ENCODE assay signal across 17 cellular contexts in genomic region chr22:19175026-19175601, GRCh38. TPM values are rescaled to one million over a fixed set of nuclear protein-coding genes. Genes with fewer than 3 reads are reported as not detected.
DNase-seq lines count a peak whose midpoint lies in the region; ATAC-seq and TF ChIP-seq lines count a peak whose summit lies in the region.
"Had no signal": no experiment of that assay in that cellular context is flagged by ENCODE, and none has a peak within 500 bp of the region (broad histone marks: within the 10 kb centered on the region; RNA-seq: fewer than 3 reads in every experiment).

No MANE protein-coding gene starts in this region.

- peaks cover 24 to 40% of the 10 kb centered on the region in 2 donors for H3K4me1 Mint-ChIP-seq in natural killer cell
- H3K4me1 Mint-ChIP-seq in natural killer cell treated with Interleukin-12 subunit alpha and Interleukin-12 subunit beta and Interleukin-15 and Interleukin-18, amount 100 ng/mL, for 72 hours (ENCODE audit: low read depth in 2 of 2), result peaks cover 19 to 29% of the 10 kb centered on the region in 2 donors

- peak overlapping the region; percentile 13 for H2BK120ac ChIP-seq in mesenchymal stem cell (ENCODE audit: low read depth, low read length)

- no peak overlapping the region for H2BK12ac ChIP-seq in mesenchymal stem cell (ENCODE audit: low read length in 2 of 2)

- WGBS in mesenchymal stem cell, result 91% methylated on average over 7 of the region's 7 CpGs
- WGBS in upper lobe of left lung, 2 donors, result 83 to 90% methylated on average over 1 to 6 of the region's 7 CpGs

- H3K9ac ChIP-seq in adipocyte (ENCODE audit: low read length) (peak overlapping the region; percentile 62), mesenchymal stem cell (ENCODE audit: low read length) (no peak overlapping the region)

- intact Hi-C loops in natural killer cell (cut with micrococcal nuclease), result no loop called here

- H3K79me1 ChIP-seq in mesenchymal stem cell (replicated peaks; ENCODE audit: low read length, poor library complexity, severe bottlenecking), result peaks cover 14% of the 10 kb centered on the region

- no peak overlapping the region for H3K27ac Mint-ChIP-seq in natural killer cell
- H3K27ac Mint-ChIP-seq in natural killer cell treated with Interleukin-12 subunit alpha and Interleukin-12 subunit beta and Interleukin-15 and Interleukin-18, amount 100 ng/mL, for 72 hours, result no peak overlapping the region

- DNase-seq in natural killer cell (no peak), adipocyte (ENCODE audit: low read depth) (no peak), mesenchymal stem cell (no peak), upper lobe of left lung (no peak), NCI-H1694 treated with DMSO at 0.1 percent for 48 hours (lab: John Stamatoyannopoulos, UW) (no peak)
- DNase-seq in natural killer cell treated with Interleukin-12 subunit alpha and Interleukin-12 subunit beta and Interleukin-15 and Interleukin-18, amount 100 ng/mL, for 72 hours (ENCODE audit: low spot score), result no peak
- DNase-seq: activated CD8-positive, alpha-beta memory T cell treated with anti-CD3 and anti-CD28 coated beads for 24 hours; activated naive CD4-positive, alpha-beta T cell treated with Interleukin-2 at 50 U/mL for 16 hours; DMS79 treated with DMSO at 0.1 percent for 48 hours; hypothalamus; NCI-H1092; NCI-H524; SHP77 treated with DMSO at 0.1 percent for 48 hours had no signal

- no peak overlapping the region for H2BK5ac ChIP-seq in mesenchymal stem cell (ENCODE audit: low read depth, low read length, poor library complexity, severe bottlenecking)

- H3K18ac ChIP-seq in mesenchymal stem cell (ENCODE audit: low read depth in 1 of 2, low read length in 2 of 2), result peak overlapping the region in 1 of 2 experiments; percentile 24

- peaks cover 17% of the 10 kb centered on the region for H3K36me3 ChIP-seq in adipocyte (ENCODE audit: control insufficient read depth, insufficient read depth, low read length, severe bottlenecking)
- H3K36me3 ChIP-seq in mesenchymal stem cell (ENCODE audit: control insufficient read depth in 1 of 2, insufficient read depth in 2 of 2, low read depth in 1 of 2, low read length in 2 of 2), result peaks cover 15 to 42% of the 10 kb centered on the region in 2 experiments
- peaks cover 0 to 8% (median 0%) of the 10 kb centered on the region in 4 donors for H3K36me3 ChIP-seq in upper lobe of left lung
- H3K36me3 ChIP-seq: pancreas had no signal

- no peaks in the 10 kb centered on the region for H3K9me3 Mint-ChIP-seq in natural killer cell
- no peaks in the 10 kb centered on the region for H3K9me3 Mint-ChIP-seq in natural killer cell treated with Interleukin-12 subunit alpha and Interleukin-12 subunit beta and Interleukin-15 and Interleukin-18, amount 100 ng/mL, for 72 hours

- no peaks in the 10 kb centered on the region for H3K9me3 ChIP-seq in adipocyte (ENCODE audit: control insufficient read depth, low read length)
- H3K9me3 ChIP-seq in mesenchymal stem cell (ENCODE audit: control insufficient read depth, low read length), result no peaks in the 10 kb centered on the region
- no peaks in the 10 kb centered on the region for H3K9me3 ChIP-seq in upper lobe of left lung
- H3K9me3 ChIP-seq: pancreas had no signal

- ATAC-seq in natural killer cell, result no peak
- no peak for ATAC-seq in natural killer cell treated with Interleukin-12 subunit alpha and Interleukin-12 subunit beta and Interleukin-15 and Interleukin-18, amount 100 ng/mL, for 72 hours
- no peak for ATAC-seq in upper lobe of left lung (ENCODE audit: low FRiP score in 2 of 2)
- no peak for ATAC-seq in activated CD4-positive, CD25-positive, alpha-beta regulatory T cell treated with anti-CD3 and anti-CD28 coated beads, Interleukin-2, amount 50 U/mL, for 24 hours
- no peak for ATAC-seq in HG02840 (IDR thresholded peaks at IDR 0.05; ENCODE audit: low FRiP score, unreplicated experiment)
- ATAC-seq: pancreas had no signal

- H2BK15ac ChIP-seq in mesenchymal stem cell (ENCODE audit: low read depth, poor library complexity, severe bottlenecking), result no peak overlapping the region

- no peak for TF ChIP-seq POLR2A in upper lobe of left lung (IDR thresholded peaks at IDR 0.05)

- H3K14ac ChIP-seq in mesenchymal stem cell (ENCODE audit: low read length in 2 of 2), result no peak overlapping the region

- no peak overlapping the region for H3K23ac ChIP-seq in mesenchymal stem cell (ENCODE audit: low read length in 2 of 2)

- no peak overlapping the region for H2AFZ ChIP-seq in mesenchymal stem cell (ENCODE audit: low read depth, low read length)

- TF ChIP-seq EP300 in upper lobe of left lung (IDR thresholded peaks at IDR 0.05), result no peak

- peak overlapping the region; percentile 14 for H2AK5ac ChIP-seq in mesenchymal stem cell (ENCODE audit: low read length, severe bottlenecking)

- no peaks in the 10 kb centered on the region for H3K36me3 Mint-ChIP-seq in natural killer cell
- no peaks in the 10 kb centered on the region for H3K36me3 Mint-ChIP-seq in natural killer cell treated with Interleukin-12 subunit alpha and Interleukin-12 subunit beta and Interleukin-15 and Interleukin-18, amount 100 ng/mL, for 72 hours

- peaks cover 0 to 4% of the 10 kb centered on the region in 2 donors for H3K27me3 Mint-ChIP-seq in natural killer cell (ENCODE audit: low read depth in 2 of 2)
- H3K27me3 Mint-ChIP-seq in natural killer cell treated with Interleukin-12 subunit alpha and Interleukin-12 subunit beta and Interleukin-15 and Interleukin-18, amount 100 ng/mL, for 72 hours, result peaks cover 4 to 5% of the 10 kb centered on the region in 2 donors

- H3K4me3 Mint-ChIP-seq in natural killer cell, result peak overlapping the region; percentile 21
- no peak overlapping the region for H3K4me3 Mint-ChIP-seq in natural killer cell treated with Interleukin-12 subunit alpha and Interleukin-12 subunit beta and Interleukin-15 and Interleukin-18, amount 100 ng/mL, for 72 hours

- H3K27me3 ChIP-seq in adipocyte (replicated peaks; ENCODE audit: control insufficient read depth, insufficient read depth, low read length), result no peaks in the 10 kb centered on the region
- H3K27me3 ChIP-seq in mesenchymal stem cell (ENCODE audit: control insufficient read depth in 1 of 2, insufficient read depth in 1 of 2, low read length in 2 of 2), result peaks cover 0 to 2% of the 10 kb centered on the region in 2 experiments
- H3K27me3 ChIP-seq in upper lobe of left lung, result peaks cover 0 to 2% (median under 1%) of the 10 kb centered on the region in 4 donors

- H3K4me1 ChIP-seq in adipocyte (ENCODE audit: control insufficient read depth, insufficient read depth, low read length), result peaks cover 68% of the 10 kb centered on the region
- peaks cover 68% of the 10 kb centered on the region for H3K4me1 ChIP-seq in mesenchymal stem cell (ENCODE audit: control insufficient read depth, insufficient read depth, low read depth, low read length)
- peaks cover 51 to 70% (median 55%) of the 10 kb centered on the region in 4 donors for H3K4me1 ChIP-seq in upper lobe of left lung

- peak overlapping the region; percentile 47 for H4K91ac ChIP-seq in mesenchymal stem cell (ENCODE audit: low read length)

- peak overlapping the region; percentile 1 for H4K8ac ChIP-seq in mesenchymal stem cell (ENCODE audit: low read length)

- TF ChIP-seq CTCF in natural killer cell (IDR thresholded peaks at IDR 0.05), result no peak
- TF ChIP-seq CTCF in upper lobe of left lung (IDR thresholded peaks at IDR 0.05), result no peak

- no peak overlapping the region for H3K4me2 ChIP-seq in mesenchymal stem cell (ENCODE audit: low read length, poor library complexity, severe bottlenecking)

- H3K27ac ChIP-seq in mesenchymal stem cell (ENCODE audit: low read length, poor library complexity, severe bottlenecking) (peak overlapping the region; percentile 52), upper lobe of left lung (peak overlapping the region in 3 of 4 donors; percentile 4 to 39 (median 14))

- H3K4me3 ChIP-seq in adipocyte (ENCODE audit: low read length), result peak overlapping the region; percentile 7
- H3K4me3 ChIP-seq in mesenchymal stem cell (ENCODE audit: insufficient read depth in 1 of 2, low read depth in 1 of 2, low read length in 2 of 2), result no peak overlapping the region
- H3K4me3 ChIP-seq in upper lobe of left lung, result no peak overlapping the region
- H3K4me3 ChIP-seq: pancreas had no signal

- H3K4ac ChIP-seq in mesenchymal stem cell (ENCODE audit: low read depth in 1 of 2, low read length in 2 of 2), result peak overlapping the region in 1 of 2 experiments; percentile 13

RNA-seq across cellular contexts. Expression of gene SLC25A1, which starts 3.4 kb away (rescaled TPM):
- total RNA-seq in natural killer cell, result 10 to 100 TPM; 24.8 to 29.6 (median 26.9) TPM
- total RNA-seq in natural killer cell treated with Interleukin-12 subunit alpha and Interleukin-12 subunit beta and Interleukin-15 and Interleukin-18, amount 100 ng/mL, for 72 hours, result 10 to 100 TPM; 44.5 to 44.7 TPM
- 119 TPM for polyA plus RNA-seq in mesenchymal stem cell (2013, experiment 1 of 2)
- polyA plus RNA-seq in mesenchymal stem cell (2013, experiment 2 of 2), result 117 TPM
- total RNA-seq in upper lobe of left lung, result 10 to 100 TPM; 26.2 to 82.1 (median 71.5) TPM

RNA-seq across cellular contexts. Expression of gene GSC2, which starts 25.0 kb away (rescaled TPM):
- total RNA-seq in natural killer cell (not detected), upper lobe of left lung (not detected)
- not detected for total RNA-seq in natural killer cell treated with Interleukin-12 subunit alpha and Interleukin-12 subunit beta and Interleukin-15 and Interleukin-18, amount 100 ng/mL, for 72 hours
- not detected for polyA plus RNA-seq in mesenchymal stem cell (2013, experiment 1 of 2)
- polyA plus RNA-seq in mesenchymal stem cell (2013, experiment 2 of 2), result not detected
- total RNA-seq: lung microvascular endothelial cell, pancreas had no signal
- polyA plus RNA-seq: pancreas had no signal

RNA-seq across cellular contexts. Expression of gene ESS2, which starts 30.7 kb away (rescaled TPM):
- total RNA-seq in natural killer cell, result 10 to 100 TPM; 47.6 to 51.6 (median 47.7) TPM
- 10 to 100 TPM; 30.0 to 38.6 TPM for total RNA-seq in natural killer cell treated with Interleukin-12 subunit alpha and Interleukin-12 subunit beta and Interleukin-15 and Interleukin-18, amount 100 ng/mL, for 72 hours
- polyA plus RNA-seq in mesenchymal stem cell (2013, experiment 1 of 2), result 11.9 TPM
- 11.8 TPM for polyA plus RNA-seq in mesenchymal stem cell (2013, experiment 2 of 2)
- total RNA-seq in upper lobe of left lung, result 10 to 100 TPM; 13.7 to 21.3 (median 16.6) TPM

RNA-seq across cellular contexts. Expression of gene TSSK2, which starts 44.0 kb away (rescaled TPM):
- total RNA-seq in natural killer cell (not detected), upper lobe of left lung (not detected)
- under 1 TPM in 1 of 2 donors, not detected in 1; 0.39 TPM for total RNA-seq in natural killer cell treated with Interleukin-12 subunit alpha and Interleukin-12 subunit beta and Interleukin-15 and Interleukin-18, amount 100 ng/mL, for 72 hours
- not detected for polyA plus RNA-seq in mesenchymal stem cell (2013, experiment 1 of 2)
- not detected for polyA plus RNA-seq in mesenchymal stem cell (2013, experiment 2 of 2)
- total RNA-seq: lung microvascular endothelial cell had no signal

RNA-seq across cellular contexts. Expression of gene DGCR2, which starts 52.9 kb away (rescaled TPM):
- 10 to 100 TPM; 27.5 to 44.1 (median 41.3) TPM for total RNA-seq in natural killer cell
- total RNA-seq in natural killer cell treated with Interleukin-12 subunit alpha and Interleukin-12 subunit beta and Interleukin-15 and Interleukin-18, amount 100 ng/mL, for 72 hours, result 10 to 100 TPM; 29.6 to 34.6 TPM
- 30.8 TPM for polyA plus RNA-seq in mesenchymal stem cell (2013, experiment 1 of 2)
- 29.3 TPM for polyA plus RNA-seq in mesenchymal stem cell (2013, experiment 2 of 2)
- 100 to 1,000 TPM in 1 of 6 donors, 10 to 100 TPM in 5; 65.9 to 101 (median 89.9) TPM for total RNA-seq in upper lobe of left lung
